In genomic region chr3:188266581-188267274, GRCh38 we compare ENCODE assay signal across 9 cellular contexts.
DNase-seq lines count a peak whose midpoint lies in the region; ATAC-seq and TF ChIP-seq lines count a peak whose summit lies in the region.
"Had no signal": no experiment of that assay in that cellular context is flagged by ENCODE, and none has a peak within 500 bp of the region (broad histone marks: within the 10 kb centered on the region; RNA-seq: fewer than 3 reads in every experiment).

No MANE protein-coding gene starts in this region.

- intact Hi-C loops in PC-9 (cut with micrococcal nuclease; ENCODE audit: unreplicated experiment) = loop anchor here (1.0 to 5.0 kb wide), 7 partner anchors 82 to 688 kb away; partner anchors contain the start of gene BCL6
- intact Hi-C loops in upper lobe of right lung (cut with DNase I) = no loop called here

- TSS peak; percentile 71 for BruUV-seq in PC-9 (replicated peaks; lab: Mats Ljungman, UMichigan)

- peak overlapping the region; percentile 31 to 36 for H3K9ac ChIP-seq in mucosa of rectum (ENCODE audit: low read depth in 1 of 2, low read length in 2 of 2)

- no peak for TF ChIP-seq CTCF in PC-9 (conservative IDR thresholded peaks at IDR 0.05)
- no peak for TF ChIP-seq CTCF in upper lobe of right lung (IDR thresholded peaks at IDR 0.05)

- H3K4me3 ChIP-seq in PC-9 = no peak overlapping the region
- no peak overlapping the region for H3K4me3 ChIP-seq in esophagus (ENCODE audit: low read depth in 1 of 2, low read length in 2 of 2)
- H3K4me3 ChIP-seq in mucosa of rectum (ENCODE audit: low read length in 2 of 2) = peak overlapping the region in 1 of 2 donors; percentile 16
- H3K4me3 ChIP-seq in upper lobe of right lung = peak overlapping the region; percentile 2
- no peak overlapping the region for H3K4me3 ChIP-seq in HAP-1

- H3F3A ChIP-seq in PC-9 (ENCODE audit: insufficient read depth, low read depth) = peaks cover 26% of the 10 kb centered on the region

- CTCF ChIA-PET in PC-9 (lab: Charles Lee) = no interaction called here

- peaks cover 12% of the 10 kb centered on the region for H3K79me2 ChIP-seq in PC-9 (ENCODE audit: low read depth)

- H3K36me3 ChIP-seq in PC-9 (ENCODE audit: low read depth) = no peaks in the 10 kb centered on the region
- H3K36me3 ChIP-seq in esophagus (ENCODE audit: control insufficient read depth in 2 of 2, insufficient read depth in 2 of 2, low read length in 1 of 2) = no peaks in the 10 kb centered on the region
- no peaks in the 10 kb centered on the region for H3K36me3 ChIP-seq in mucosa of rectum (ENCODE audit: control insufficient read depth in 2 of 2, insufficient read depth in 2 of 2, low read length in 2 of 2)
- H3K36me3 ChIP-seq in upper lobe of right lung = no peaks in the 10 kb centered on the region
- H3K36me3 ChIP-seq in HAP-1 (replicated peaks) = no peaks in the 10 kb centered on the region

- H3K9me2 ChIP-seq in PC-9 (ENCODE audit: insufficient read depth) = no peaks in the 10 kb centered on the region

- H3K4me1 ChIP-seq in PC-9 (replicated peaks; ENCODE audit: insufficient read depth) (peaks cover 60% of the 10 kb centered on the region), esophagus (ENCODE audit: control insufficient read depth in 2 of 2, insufficient read depth in 2 of 2, low read length in 1 of 2) (peaks cover 1 to 5% of the 10 kb centered on the region in 2 donors), mucosa of rectum (ENCODE audit: control insufficient read depth in 2 of 2, insufficient read depth in 2 of 2, low read length in 2 of 2) (peaks cover 29 to 58% of the 10 kb centered on the region in 2 donors), upper lobe of right lung (peaks cover 73% of the 10 kb centered on the region), HAP-1 (peaks cover 10% of the 10 kb centered on the region)

- H3K4me2 ChIP-seq in PC-9 = peak overlapping the region; percentile 49

- in situ Hi-C loops in HAP-1 (cut with MboI; ENCODE audit: low sequenced_read_pairs) = no loop called here

- no peaks in the 10 kb centered on the region for H3K9me3 ChIP-seq in PC-9 (ENCODE audit: insufficient read depth, low read depth)
- H3K9me3 ChIP-seq in esophagus (ENCODE audit: control insufficient read depth in 2 of 2, insufficient read depth in 1 of 2, low read depth in 1 of 2, low read length in 1 of 2) = no peaks in the 10 kb centered on the region
- no peaks in the 10 kb centered on the region for H3K9me3 ChIP-seq in mucosa of rectum (ENCODE audit: control insufficient read depth in 2 of 2, low read length in 2 of 2)
- H3K9me3 ChIP-seq in upper lobe of right lung = no peaks in the 10 kb centered on the region
- no peaks in the 10 kb centered on the region for H3K9me3 ChIP-seq in HAP-1

- H3K27me3 ChIP-seq in PC-9 (ENCODE audit: insufficient read depth, low read depth) (no peaks in the 10 kb centered on the region), esophagus (ENCODE audit: control insufficient read depth in 1 of 2, insufficient read depth in 2 of 2, low read length in 2 of 2) (no peaks in the 10 kb centered on the region), mucosa of rectum (ENCODE audit: control insufficient read depth in 2 of 2, insufficient read depth in 2 of 2, low read length in 2 of 2) (no peaks in the 10 kb centered on the region), upper lobe of right lung (no peaks in the 10 kb centered on the region), HAP-1 (ENCODE audit: low read depth) (no peaks in the 10 kb centered on the region)

- no peak overlapping the region for H2AFZ ChIP-seq in PC-9

- POLR2A ChIA-PET in PC-9 (lab: Charles Lee; ENCODE audit: unreplicated experiment) = interaction anchor here (0.6 to 0.8 kb wide), 3 partner anchors 28 to 325 kb away, joined by 3 to 6 read pairs (median 5); no protein-coding TSS in a partner anchor

- no peaks in the 10 kb centered on the region for H4K20me1 ChIP-seq in PC-9 (ENCODE audit: insufficient read depth)

- no peak overlapping the region for H3K27ac ChIP-seq in PC-9
- peak overlapping the region; percentile 76 to 85 for H3K27ac ChIP-seq in esophagus (ENCODE audit: low read depth in 2 of 2, low read length in 1 of 2)
- peak overlapping the region; percentile 71 to 75 for H3K27ac ChIP-seq in mucosa of rectum (ENCODE audit: low read depth in 2 of 2, low read length in 2 of 2)
- H3K27ac ChIP-seq in upper lobe of right lung = peak overlapping the region; percentile 79

- peak; percentile 93 for ATAC-seq in upper lobe of right lung

- DNase-seq in PC-9 (no peak), upper lobe of right lung (peak; percentile 67), occipital lobe (lab: John Stamatoyannopoulos, UW) (no peak), HAP-1 (ENCODE audit: low spot score in 2 of 2) (no peak), NCI-H345 treated with DMSO at 0.1 percent for 48 hours (lab: John Stamatoyannopoulos, UW; ENCODE audit: unreplicated experiment) (no peak), SKM-1 treated with dmso at 0.1 percent for 144 hours (lab: John Stamatoyannopoulos, UW; ENCODE audit: unreplicated experiment) (no peak)
- DNase-seq: stimulated activated naive CD4-positive, alpha-beta T cell had no signal

- 56 to 75% methylated on average over 10 of the region's 10 CpGs for WGBS in esophagus, 2 donors
